In genomic region chr11:12099132-12099873, GRCh38 we compare ENCODE assay signal across 16 cellular contexts. TPM values are rescaled to one million over a fixed set of nuclear protein-coding genes. Genes with fewer than 3 reads are reported as not detected.
DNase-seq lines count a peak whose midpoint lies in the region; ATAC-seq and TF ChIP-seq lines count a peak whose summit lies in the region.
"Had no signal": no experiment of that assay in that cellular context is flagged by ENCODE, and none has a peak within 500 bp of the region (broad histone marks: within the 10 kb centered on the region; RNA-seq: fewer than 3 reads in every experiment).

No MANE protein-coding gene starts in this region.

- no peak overlapping the region for H3K4me3 ChIP-seq in astrocyte of the spinal cord (ENCODE audit: low read depth, low read length)
- H3K4me3 ChIP-seq: left lung, thoracic aorta had no signal

- no peaks in the 10 kb centered on the region for H3K36me3 Mint-ChIP-seq in progenitor cell of endocrine pancreas (ENCODE audit: insufficient read depth)

- H3K9me3 Mint-ChIP-seq in progenitor cell of endocrine pancreas (ENCODE audit: low read depth), result no peaks in the 10 kb centered on the region

- peaks cover 15% of the 10 kb centered on the region for H3K4me1 Mint-ChIP-seq in progenitor cell of endocrine pancreas (ENCODE audit: low read depth)

- DNase-seq in ELR (ENCODE audit: low read depth) (peak; percentile 29), NOMO-1 (lab: John Stamatoyannopoulos, UW; ENCODE audit: unreplicated experiment in 2 of 2) (peak; percentile 13 to 61), astrocyte of the spinal cord (ENCODE audit: low read depth, low spot score) (no peak), progenitor cell of endocrine pancreas (ENCODE audit: low spot score, unreplicated experiment) (no peak), NCI-H345 (lab: John Stamatoyannopoulos, UW) (no peak), KG1 (lab: John Stamatoyannopoulos, UW) (no peak)
- DNase-seq: activated CD4-positive, alpha-beta T cell treated with anti-CD3 and anti-CD28 coated beads, Interleukin-2, amount 50 U/mL, for 4 hours; COR-L47; dermis blood vessel endothelial cell; GF-D8; left lung; NCI-H1694; NCI-H524 treated with DMSO at 0.1 percent for 48 hours; T-helper 9 cell had no signal

- peaks cover 25% of the 10 kb centered on the region for H3K27me3 Mint-ChIP-seq in progenitor cell of endocrine pancreas

- in situ Hi-C loops in astrocyte of the spinal cord (cut with HindIII; ENCODE audit: low sequenced_read_pairs), result no loop called here

- no peak for ATAC-seq in GM19463 (IDR thresholded peaks at IDR 0.05; ENCODE audit: unreplicated experiment)
- ATAC-seq: left lung had no signal

- TF ChIP-seq CTCF in astrocyte of the spinal cord (IDR thresholded peaks at IDR 0.05; ENCODE audit: low read depth, low read length), result peak; percentile 15
- peak; percentile 9 for TF ChIP-seq CTCF in progenitor cell of endocrine pancreas (IDR thresholded peaks at IDR 0.05; ENCODE audit: unreplicated experiment)

- no peak overlapping the region for H3K27ac Mint-ChIP-seq in progenitor cell of endocrine pancreas

- no peak overlapping the region for H3K4me3 Mint-ChIP-seq in progenitor cell of endocrine pancreas (ENCODE audit: low read depth)

RNA-seq across cellular contexts. Expression of gene MICAL2, which starts 11.1 kb away (rescaled TPM):
- 8.3 and 10.0 TPM in 2 replicates for total RNA-seq in progenitor cell of endocrine pancreas

Comparison
In these comparisons a context has a peak if more than half of its experiments do, and no peak if none do; other contexts are left out.
1. DNase-seq: peak in ELR (single experiment) and NOMO-1 (2 of 2); none in astrocyte of the spinal cord (single experiment), progenitor cell of endocrine pancreas (single experiment), NCI-H345 (single experiment) and KG1 (single experiment).